Comparison of ENCODE assay signal across 22 cellular contexts in genomic region chr21:44759628-44760285, GRCh38. TPM values are rescaled to one million over a fixed set of nuclear protein-coding genes. Genes with fewer than 3 reads are reported as not detected.
DNase-seq lines count a peak whose midpoint lies in the region; ATAC-seq and TF ChIP-seq lines count a peak whose summit lies in the region.
"Had no signal": no experiment of that assay in that cellular context is flagged by ENCODE, and none has a peak within 500 bp of the region (broad histone marks: within the 10 kb centered on the region; RNA-seq: fewer than 3 reads in every experiment).

No MANE protein-coding gene starts in this region.

- H3K36me3 ChIP-seq in GM23338 (ENCODE audit: insufficient read depth) (no peaks in the 10 kb centered on the region; the same call in 1 of the 2 replicates), RWPE2 (ENCODE audit: low read depth) (no peaks in the 10 kb centered on the region), sigmoid colon (no peaks in the 10 kb centered on the region)
- H3K36me3 ChIP-seq: SJCRH30 had no signal

- no peak for TF ChIP-seq POLR2A in sigmoid colon (IDR thresholded peaks at IDR 0.05)

- H3K27me3 ChIP-seq in GM23338 (ENCODE audit: insufficient read depth) = no peaks in the 10 kb centered on the region
- H3K27me3 ChIP-seq in RWPE2 (ENCODE audit: insufficient read depth, poor library complexity, severe bottlenecking) = no peaks in the 10 kb centered on the region
- no peaks in the 10 kb centered on the region for H3K27me3 ChIP-seq in sigmoid colon
- H3K27me3 ChIP-seq: SJCRH30 had no signal

- peaks cover 2% of the 10 kb centered on the region; the same call in 2 of the 3 replicates for H3K36me3 Mint-ChIP-seq in GM23338 (ENCODE audit: low read depth)
- H3K36me3 Mint-ChIP-seq: CD8-positive, alpha-beta T cell; IgD-negative memory B cell had no signal

- H3K9me3 ChIP-seq in RWPE2 (ENCODE audit: severe bottlenecking) (no peaks in the 10 kb centered on the region), sigmoid colon (no peaks in the 10 kb centered on the region)

- no peak for DNase-seq in GM23338 (ENCODE audit: low spot score)
- peak; percentile 44 for DNase-seq in RWPE2 (ENCODE audit: low spot score)
- peak; percentile 38 for DNase-seq in islet precursor cell
- DNase-seq in sciatic nerve (ENCODE audit: low spot score) = peak; percentile 47
- no peak for DNase-seq in T1000 (lab: John Stamatoyannopoulos, UW)
- no peak for DNase-seq in activated CD8-positive, alpha-beta memory T cell treated with anti-CD3 and anti-CD28 coated beads for 24 hours
- no peak for DNase-seq in sigmoid colon
- DNase-seq: CD8-positive, alpha-beta T cell; GDM1; GOT3; NCI-H1105; NCI-H146; NCI-H2029; NCI-H226; NCI-H510A treated with DMSO at 0.1 percent for 48 hours; NCI-H748 treated with DMSO at 0.1 percent for 48 hours; NK-92 treated with Interleukin-12 subunit alpha and Interleukin-12 subunit beta, amount 100 ng/mL, for 24 hours; SJCRH30 had no signal

- no peaks in the 10 kb centered on the region for H3K9me2 ChIP-seq in GM23338 (ENCODE audit: insufficient read depth)

- H3K27me3 Mint-ChIP-seq in GM23338 (ENCODE audit: insufficient read depth, low read depth, poor library complexity) = peaks cover 3% of the 10 kb centered on the region
- H3K27me3 Mint-ChIP-seq: IgD-negative memory B cell had no signal

- H2AFZ ChIP-seq in GM23338 = no peak overlapping the region

- H3F3A ChIP-seq in GM23338 (replicated peaks; ENCODE audit: low read depth) = no peaks in the 10 kb centered on the region

- no peaks in the 10 kb centered on the region for H4K20me1 ChIP-seq in GM23338 (replicated peaks; ENCODE audit: insufficient read depth)

- H3K4me3 ChIP-seq in GM23338 (no peak overlapping the region), RWPE2 (ENCODE audit: severe bottlenecking) (no peak overlapping the region), sigmoid colon (no peak overlapping the region)
- H3K4me3 ChIP-seq: SJCRH30 had no signal

- peaks cover 18% of the 10 kb centered on the region for H3K4me1 Mint-ChIP-seq in GM23338

- no peaks in the 10 kb centered on the region for H3K79me2 ChIP-seq in GM23338 (replicated peaks; ENCODE audit: insufficient read depth)

- peak overlapping the region; percentile 20; the same call in 1 of the 2 replicates for H3K27ac Mint-ChIP-seq in GM23338
- H3K27ac Mint-ChIP-seq: CD8-positive, alpha-beta T cell; IgD-negative memory B cell had no signal

- TF ChIP-seq CTCF in GM23338 (conservative IDR thresholded peaks at IDR 0.05; ENCODE audit: low read depth in 2 of 2) (no peak), RWPE2 (IDR thresholded peaks at IDR 0.05; ENCODE audit: poor library complexity, severe bottlenecking) (no peak), sigmoid colon (IDR thresholded peaks at IDR 0.05) (no peak)

- intact Hi-C loops in sciatic nerve (cut with DNase I) = no loop called here
- intact Hi-C loops in sigmoid colon (cut with DNase I) = loop anchor here (10.0 kb wide), 1 partner anchor 65 kb away; the partner anchor contains the start of gene KRTAP10-12

- TF ChIP-seq EP300 in sigmoid colon (IDR thresholded peaks at IDR 0.05) = no peak

- WGBS in sigmoid colon, 2 donors = 88 to 91% methylated on average over 22 of the region's 22 CpGs

- peaks cover 11% of the 10 kb centered on the region for H3K9me3 Mint-ChIP-seq in GM23338

- H3K27ac ChIP-seq in GM23338 (ENCODE audit: low read depth) (no peak overlapping the region), RWPE2 (ENCODE audit: poor library complexity, severe bottlenecking) (no peak overlapping the region), sigmoid colon (no peak overlapping the region)
- H3K27ac ChIP-seq: SJCRH30 had no signal

- no peaks in the 10 kb centered on the region; the same call in 1 of the 2 replicates for H3K4me1 ChIP-seq in GM23338 (ENCODE audit: insufficient read depth)
- H3K4me1 ChIP-seq in RWPE2 (ENCODE audit: insufficient read depth, poor library complexity, severe bottlenecking) = no peaks in the 10 kb centered on the region
- H3K4me1 ChIP-seq in sigmoid colon = no peaks in the 10 kb centered on the region
- H3K4me1 ChIP-seq: SJCRH30 had no signal

- no peak overlapping the region for H3K4me2 ChIP-seq in GM23338

- H3K4me3 Mint-ChIP-seq in GM23338 = no peak overlapping the region
- H3K4me3 Mint-ChIP-seq: CD8-positive, alpha-beta T cell; IgD-negative memory B cell had no signal

- ATAC-seq in GM23338 (no peak), RWPE2 (ENCODE audit: low read depth) (no peak), sciatic nerve (no peak), HG03108 (IDR thresholded peaks at IDR 0.05; ENCODE audit: unreplicated experiment) (no peak)
- ATAC-seq: CD8-positive, alpha-beta T cell; Panc1 had no signal

TF ChIP-seq in GM23338, 12 proteins besides CTCF, POLR2A, EP300 and RAD21 (continues in another document):
- TF ChIP-seq POLR2AphosphoS5 (IDR thresholded peaks at IDR 0.05; ENCODE audit: low read depth) = no peak
- TF ChIP-seq, protein P1, sequence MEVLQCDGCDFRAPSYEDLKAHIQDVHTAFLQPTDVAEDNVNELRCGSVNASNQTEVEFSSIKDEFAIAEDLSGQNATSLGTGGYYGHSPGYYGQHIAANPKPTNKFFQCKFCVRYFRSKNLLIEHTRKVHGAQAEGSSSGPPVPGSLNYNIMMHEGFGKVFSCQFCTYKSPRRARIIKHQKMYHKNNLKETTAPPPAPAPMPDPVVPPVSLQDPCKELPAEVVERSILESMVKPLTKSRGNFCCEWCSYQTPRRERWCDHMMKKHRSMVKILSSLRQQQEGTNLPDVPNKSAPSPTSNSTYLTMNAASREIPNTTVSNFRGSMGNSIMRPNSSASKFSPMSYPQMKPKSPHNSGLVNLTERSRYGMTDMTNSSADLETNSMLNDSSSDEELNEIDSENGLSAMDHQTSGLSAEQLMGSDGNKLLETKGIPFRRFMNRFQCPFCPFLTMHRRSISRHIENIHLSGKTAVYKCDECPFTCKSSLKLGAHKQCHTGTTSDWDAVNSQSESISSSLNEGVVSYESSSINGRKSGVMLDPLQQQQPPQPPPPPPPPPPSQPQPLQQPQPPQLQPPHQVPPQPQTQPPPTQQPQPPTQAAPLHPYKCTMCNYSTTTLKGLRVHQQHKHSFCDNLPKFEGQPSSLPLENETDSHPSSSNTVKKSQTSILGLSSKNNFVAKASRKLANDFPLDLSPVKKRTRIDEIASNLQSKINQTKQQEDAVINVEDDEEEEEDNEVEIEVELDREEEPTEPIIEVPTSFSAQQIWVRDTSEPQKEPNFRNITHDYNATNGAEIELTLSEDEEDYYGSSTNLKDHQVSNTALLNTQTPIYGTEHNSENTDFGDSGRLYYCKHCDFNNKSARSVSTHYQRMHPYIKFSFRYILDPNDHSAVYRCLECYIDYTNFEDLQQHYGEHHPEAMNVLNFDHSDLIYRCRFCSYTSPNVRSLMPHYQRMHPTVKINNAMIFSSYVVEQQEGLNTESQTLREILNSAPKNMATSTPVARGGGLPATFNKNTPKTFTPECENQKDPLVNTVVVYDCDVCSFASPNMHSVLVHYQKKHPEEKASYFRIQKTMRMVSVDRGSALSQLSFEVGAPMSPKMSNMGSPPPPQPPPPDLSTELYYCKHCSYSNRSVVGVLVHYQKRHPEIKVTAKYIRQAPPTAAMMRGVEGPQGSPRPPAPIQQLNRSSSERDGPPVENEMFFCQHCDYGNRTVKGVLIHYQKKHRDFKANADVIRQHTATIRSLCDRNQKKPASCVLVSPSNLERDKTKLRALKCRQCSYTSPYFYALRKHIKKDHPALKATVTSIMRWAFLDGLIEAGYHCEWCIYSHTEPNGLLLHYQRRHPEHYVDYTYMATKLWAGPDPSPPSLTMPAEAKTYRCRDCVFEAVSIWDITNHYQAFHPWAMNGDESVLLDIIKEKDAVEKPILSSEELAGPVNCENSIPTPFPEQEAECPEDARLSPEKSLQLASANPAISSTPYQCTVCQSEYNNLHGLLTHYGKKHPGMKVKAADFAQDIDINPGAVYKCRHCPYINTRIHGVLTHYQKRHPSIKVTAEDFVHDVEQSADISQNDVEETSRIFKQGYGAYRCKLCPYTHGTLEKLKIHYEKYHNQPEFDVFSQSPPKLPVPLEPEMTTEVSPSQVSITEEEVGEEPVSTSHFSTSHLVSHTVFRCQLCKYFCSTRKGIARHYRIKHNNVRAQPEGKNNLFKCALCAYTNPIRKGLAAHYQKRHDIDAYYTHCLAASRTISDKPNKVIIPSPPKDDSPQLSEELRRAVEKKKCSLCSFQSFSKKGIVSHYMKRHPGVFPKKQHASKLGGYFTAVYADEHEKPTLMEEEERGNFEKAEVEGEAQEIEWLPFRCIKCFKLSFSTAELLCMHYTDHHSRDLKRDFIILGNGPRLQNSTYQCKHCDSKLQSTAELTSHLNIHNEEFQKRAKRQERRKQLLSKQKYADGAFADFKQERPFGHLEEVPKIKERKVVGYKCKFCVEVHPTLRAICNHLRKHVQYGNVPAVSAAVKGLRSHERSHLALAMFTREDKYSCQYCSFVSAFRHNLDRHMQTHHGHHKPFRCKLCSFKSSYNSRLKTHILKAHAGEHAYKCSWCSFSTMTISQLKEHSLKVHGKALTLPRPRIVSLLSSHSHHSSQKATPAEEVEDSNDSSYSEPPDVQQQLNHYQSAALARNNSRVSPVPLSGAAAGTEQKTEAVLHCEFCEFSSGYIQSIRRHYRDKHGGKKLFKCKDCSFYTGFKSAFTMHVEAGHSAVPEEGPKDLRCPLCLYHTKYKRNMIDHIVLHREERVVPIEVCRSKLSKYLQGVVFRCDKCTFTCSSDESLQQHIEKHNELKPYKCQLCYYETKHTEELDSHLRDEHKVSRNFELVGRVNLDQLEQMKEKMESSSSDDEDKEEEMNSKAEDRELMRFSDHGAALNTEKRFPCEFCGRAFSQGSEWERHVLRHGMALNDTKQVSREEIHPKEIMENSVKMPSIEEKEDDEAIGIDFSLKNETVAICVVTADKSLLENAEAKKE (CRISPR knock-in tag; IDR thresholded peaks at IDR 0.05) = no peak
- TF ChIP-seq ZNF114 (CRISPR knock-in tag; IDR thresholded peaks at IDR 0.05) = no peak

RNA-seq across cellular contexts. Expression of gene UBE2G2, which starts 41.9 kb away (rescaled TPM):
- 100 and 112 TPM in 2 replicates for total RNA-seq in GM23338 (2014; rRNA removed; shearing (Covaris generic))
- 55.0 and 66.4 TPM in 2 replicates for polyA plus RNA-seq in GM23338 (2016; fragmentation: Nextera tagmentation; extraction: Ambion mirVana)
- 78.0 TPM for total RNA-seq in sciatic nerve
- 100 to 1,000 TPM in 1 of 4 donors, 10 to 100 TPM in 3; 51.5 to 101 (median 63.1) TPM for total RNA-seq in sigmoid colon
- 10 to 100 TPM; 21.6 to 45.8 (median 22.7) TPM for polyA plus RNA-seq in sigmoid colon

RNA-seq across cellular contexts. Expression of gene TSPEAR, which starts 48.4 kb away (rescaled TPM):
- total RNA-seq in GM23338 (2014; rRNA removed; shearing (Covaris generic)) = 0.35 TPM in 1 of 2 replicates, not detected in the other
- polyA plus RNA-seq in GM23338 (2016; fragmentation: Nextera tagmentation; extraction: Ambion mirVana) (0.45 and 0.92 TPM in 2 replicates), sigmoid colon (under 1 TPM in 2 of 3 donors, not detected in 1; under 0.01 to 0.20 TPM)
- total RNA-seq in sciatic nerve (not detected), sigmoid colon (not detected)
- total RNA-seq: CD8-positive, alpha-beta T cell; SJCRH30 had no signal
- polyA plus RNA-seq: BJ, IgD-negative memory B cell had no signal

RNA-seq across cellular contexts. Expression of gene SUMO3, which starts 58.1 kb away (rescaled TPM):
- 91.9 and 103 TPM in 2 replicates for total RNA-seq in GM23338 (2014; rRNA removed; shearing (Covaris generic))
- 90.6 and 90.8 TPM in 2 replicates for polyA plus RNA-seq in GM23338 (2016; fragmentation: Nextera tagmentation; extraction: Ambion mirVana)
- total RNA-seq in sciatic nerve = 65.5 TPM
- total RNA-seq in sigmoid colon = 10 to 100 TPM; 52.4 to 60.1 (median 57.9) TPM
- polyA plus RNA-seq in sigmoid colon = 100 to 1,000 TPM in 2 of 3 donors, 10 to 100 TPM in 1; 67.8 to 104 (median 103) TPM

Comparison
In these comparisons a context has a peak if more than half of its experiments do, and no peak if none do; other contexts are left out.
1. DNase-seq: peak in RWPE2 (single experiment), islet precursor cell (single experiment) and sciatic nerve (single experiment); none in GM23338 (single experiment), T1000 (single experiment), activated CD8-positive, alpha-beta memory T cell treated with anti-CD3 and anti-CD28 coated beads for 24 hours (single experiment) and sigmoid colon (single experiment).